ENCODE assay signal across 18 cellular contexts in genomic region chr15:95129589-95129988, GRCh38.
DNase-seq lines count a peak whose midpoint lies in the region; ATAC-seq, FAIRE-seq and TF ChIP-seq lines count a peak whose summit lies in the region.
"Had no signal": no experiment of that assay in that cellular context is flagged by ENCODE, and none has a peak within 500 bp of the region (broad histone marks: within the 10 kb centered on the region; RNA-seq: fewer than 3 reads in every experiment).

No MANE protein-coding gene starts in this region.

- no peak overlapping the region for H3K9ac ChIP-seq in GM23248
- H3K9ac ChIP-seq in astrocyte (ENCODE audit: low read length) = no peak overlapping the region
- no peak overlapping the region for H3K9ac ChIP-seq in smooth muscle cell (ENCODE audit: low read depth)
- H3K9ac ChIP-seq: BLaER1 treated with 17β-estradiol and CSF1 and Interleukin-3, amounts not matched to agents 10 nM and 100 nM had no signal

- H3K9me3 ChIP-seq in GM23248 (ENCODE audit: low read depth) = no peaks in the 10 kb centered on the region
- no peaks in the 10 kb centered on the region for H3K9me3 ChIP-seq in astrocyte (ENCODE audit: insufficient read depth, low read depth, low read length)
- H3K9me3 ChIP-seq in smooth muscle cell (replicated peaks; ENCODE audit: low read depth) = no peaks in the 10 kb centered on the region
- H3K9me3 ChIP-seq in tibial artery = no peaks in the 10 kb centered on the region
- H3K9me3 ChIP-seq: BLaER1 treated with 17β-estradiol and CSF1 and Interleukin-3, amounts not matched to agents 10 nM and 100 nM; HAP-1 had no signal

- H3K79me2 ChIP-seq in GM23248 (ENCODE audit: insufficient read depth) (no peaks in the 10 kb centered on the region), astrocyte (ENCODE audit: insufficient read depth, low read length) (no peaks in the 10 kb centered on the region), smooth muscle cell (ENCODE audit: low read depth) (no peaks in the 10 kb centered on the region)

- no peaks in the 10 kb centered on the region for H3K9me2 ChIP-seq in GM23248 (ENCODE audit: insufficient read depth)

- TF ChIP-seq CTCF in astrocyte (IDR thresholded peaks at IDR 0.05; ENCODE audit: insufficient read depth, low read depth, low read length) (no peak), smooth muscle cell (IDR thresholded peaks at IDR 0.05; ENCODE audit: borderline replicate concordance, insufficient read depth, poor library complexity, severe bottlenecking) (no peak), tibial artery (IDR thresholded peaks at IDR 0.05) (no peak)

- peaks cover 2% of the 10 kb centered on the region for H3K36me3 Mint-ChIP-seq in astrocyte (ENCODE audit: low read depth, unreplicated experiment)

- FAIRE-seq in astrocyte (lab: Jason Lieb, UNC) = no peak
- FAIRE-seq: endometrium, frontal cortex had no signal

- H3F3A ChIP-seq in GM23248 (ENCODE audit: insufficient read depth) (peaks cover 26% of the 10 kb centered on the region), smooth muscle cell (ENCODE audit: low read depth) (no peaks in the 10 kb centered on the region)

- WGBS in GM23248 (ENCODE audit: low coverage in 1 of 2, low lambda C conversion rate in 2 of 2, missing lambda C conversion rate in 2 of 2), 2 experiments = 17 to 19% methylated on average over 4 of the region's 4 CpGs
- WGBS in smooth muscle cell (ENCODE audit: low lambda C conversion rate) = 55% methylated on average over 4 of the region's 4 CpGs

- in situ Hi-C loops in GM23248 (cut with MboI) = no loop called here

- no peaks in the 10 kb centered on the region for H3K27me3 ChIP-seq in GM23248 (replicated peaks; ENCODE audit: insufficient read depth)
- H3K27me3 ChIP-seq in astrocyte (ENCODE audit: insufficient read depth, low read length) = no peaks in the 10 kb centered on the region
- H3K27me3 ChIP-seq in smooth muscle cell (ENCODE audit: low read depth) = no peaks in the 10 kb centered on the region
- H3K27me3 ChIP-seq in tibial artery = no peaks in the 10 kb centered on the region
- H3K27me3 ChIP-seq: BLaER1 treated with 17β-estradiol and CSF1 and Interleukin-3, amounts not matched to agents 10 nM and 100 nM had no signal

- H3K36me3 ChIP-seq in GM23248 (ENCODE audit: low read depth) = no peaks in the 10 kb centered on the region
- no peaks in the 10 kb centered on the region for H3K36me3 ChIP-seq in astrocyte (ENCODE audit: insufficient read depth, low read length)
- H3K36me3 ChIP-seq in smooth muscle cell (ENCODE audit: low read depth) = no peaks in the 10 kb centered on the region
- no peaks in the 10 kb centered on the region for H3K36me3 ChIP-seq in tibial artery
- H3K36me3 ChIP-seq: BLaER1 treated with 17β-estradiol and CSF1 and Interleukin-3, amounts not matched to agents 10 nM and 100 nM; HAP-1 had no signal

- H3K4me1 ChIP-seq in GM23248 (ENCODE audit: insufficient read depth) (peaks cover 38% of the 10 kb centered on the region), astrocyte (ENCODE audit: insufficient read depth, low read length) (peaks cover 12% of the 10 kb centered on the region), smooth muscle cell (ENCODE audit: low read depth) (peaks cover 14% of the 10 kb centered on the region), tibial artery (peaks cover 0 to 65% (median 10%) of the 10 kb centered on the region in 4 donors)
- H3K4me1 ChIP-seq: HAP-1 had no signal

- H3K4me3 Mint-ChIP-seq in astrocyte (ENCODE audit: unreplicated experiment) = no peak overlapping the region
- H3K4me3 Mint-ChIP-seq: activated CD4-positive, alpha-beta memory T cell treated with anti-CD3 and anti-CD28 coated beads, Interleukin-2, amount 10 ng/mL, durations not matched to agents 7 days and 5 days; activated T-helper 1 cell treated with anti-CD3 and anti-CD28 coated beads, Interleukin-12 subunit alpha, Interleukin-12 subunit beta, Interleukin-2, Interleukin-4 antibody, amounts not matched to agents 30 ng/mL and 10 ng/mL and 1 ng/mL, durations not matched to agents 14 hours and 24 hours and 36 hours had no signal

- peaks cover 41% of the 10 kb centered on the region for H3K4me1 Mint-ChIP-seq in astrocyte (ENCODE audit: low read depth, unreplicated experiment)
- H3K4me1 Mint-ChIP-seq: activated CD4-positive, alpha-beta memory T cell treated with anti-CD3 and anti-CD28 coated beads, Interleukin-2, amount 10 ng/mL, durations not matched to agents 7 days and 5 days had no signal

- H3K27ac ChIP-seq in GM23248 (no peak overlapping the region), astrocyte (ENCODE audit: low read depth, low read length) (no peak overlapping the region), smooth muscle cell (ENCODE audit: low read depth) (no peak overlapping the region), tibial artery (no peak overlapping the region)
- H3K27ac ChIP-seq: BLaER1 treated with 17β-estradiol and CSF1 and Interleukin-3, amounts not matched to agents 10 nM and 100 nM; VCaP had no signal

- ATAC-seq in left lobe of liver = peak; percentile 33
- no peak for ATAC-seq in GM19328 (IDR thresholded peaks at IDR 0.05; ENCODE audit: unreplicated experiment)
- ATAC-seq: SK-N-SH treated with all-trans-retinoic acid at 6 μM for 48 hours had no signal

- H3K4me3 ChIP-seq in GM23248 = no peak overlapping the region
- H3K4me3 ChIP-seq in astrocyte (ENCODE audit: insufficient read depth, low read depth, low read length) = no peak overlapping the region
- H3K4me3 ChIP-seq in smooth muscle cell = no peak overlapping the region
- no peak overlapping the region for H3K4me3 ChIP-seq in tibial artery
- H3K4me3 ChIP-seq: BLaER1 treated with 17β-estradiol and CSF1 and Interleukin-3, amounts not matched to agents 10 nM and 100 nM; HAP-1 had no signal

- intact Hi-C loops in tibial artery (cut with DNase I; ENCODE audit: low total_unique reads) = no loop called here

- H2AFZ ChIP-seq in GM23248 (0 out of 2 replicates have a peak overlapping the region, but pooled peaks have one; percentile 38), astrocyte (ENCODE audit: low read depth, low read length) (peak overlapping the region; percentile 4), smooth muscle cell (ENCODE audit: low read depth) (peak overlapping the region; percentile 0)

- DNase-seq in GM23248 (peak; percentile 50), astrocyte (ENCODE audit: low read depth) (peak; percentile 48), left lobe of liver (ENCODE audit: low spot score) (no peak), smooth muscle cell (lab: John Stamatoyannopoulos, UW; ENCODE audit: unreplicated experiment) (no peak), tibial artery (no peak), NCI-H524 (lab: John Stamatoyannopoulos, UW) (no peak), NCI-H526 treated with DMSO at 0.1 percent for 48 hours (lab: John Stamatoyannopoulos, UW) (no peak)
- DNase-seq: activated CD4-positive, alpha-beta memory T cell treated with anti-CD3 and anti-CD28 coated beads, Interleukin-2, amount 10 ng/mL, durations not matched to agents 7 days and 5 days; NCI-H748 treated with DMSO at 0.1 percent for 48 hours; stimulated activated CD4-positive, alpha-beta T cell treated with anti-CD3 and anti-CD28 coated beads, Interleukin-4, amount 100 ng/mL, for 4 hours had no signal

- H3K27me3 Mint-ChIP-seq in astrocyte (ENCODE audit: low read depth, unreplicated experiment) = no peaks in the 10 kb centered on the region
- H3K27me3 Mint-ChIP-seq: activated CD4-positive, alpha-beta memory T cell treated with anti-CD3 and anti-CD28 coated beads, Interleukin-2, amount 10 ng/mL, durations not matched to agents 7 days and 5 days had no signal

- H3K9me3 Mint-ChIP-seq in astrocyte (ENCODE audit: unreplicated experiment) = no peaks in the 10 kb centered on the region
- H3K9me3 Mint-ChIP-seq: activated CD4-positive, alpha-beta memory T cell treated with anti-CD3 and anti-CD28 coated beads, Interleukin-2, amount 10 ng/mL, durations not matched to agents 7 days and 5 days; activated T-helper 1 cell treated with anti-CD3 and anti-CD28 coated beads, Interleukin-12 subunit alpha, Interleukin-12 subunit beta, Interleukin-2, Interleukin-4 antibody, amounts not matched to agents 30 ng/mL and 10 ng/mL and 1 ng/mL, durations not matched to agents 14 hours and 24 hours and 36 hours had no signal

- H3K4me2 ChIP-seq in GM23248 (ENCODE audit: unreplicated experiment) (no peak overlapping the region), astrocyte (ENCODE audit: low read length) (no peak overlapping the region), smooth muscle cell (peak overlapping the region; percentile 13)

- H4K20me1 ChIP-seq in GM23248 (ENCODE audit: insufficient read depth) (no peaks in the 10 kb centered on the region), astrocyte (ENCODE audit: insufficient read depth, low read length) (no peaks in the 10 kb centered on the region), smooth muscle cell (ENCODE audit: low read depth) (no peaks in the 10 kb centered on the region)
- H4K20me1 ChIP-seq: BLaER1 treated with 17β-estradiol and CSF1 and Interleukin-3, amounts not matched to agents 10 nM and 100 nM had no signal

- H3K27ac Mint-ChIP-seq in astrocyte (ENCODE audit: unreplicated experiment) = no peak overlapping the region
- H3K27ac Mint-ChIP-seq: activated CD4-positive, alpha-beta memory T cell treated with anti-CD3 and anti-CD28 coated beads, Interleukin-2, amount 10 ng/mL, durations not matched to agents 7 days and 5 days; activated T-helper 1 cell treated with anti-CD3 and anti-CD28 coated beads, Interleukin-12 subunit alpha, Interleukin-12 subunit beta, Interleukin-2, Interleukin-4 antibody, amounts not matched to agents 30 ng/mL and 10 ng/mL and 1 ng/mL, durations not matched to agents 14 hours and 24 hours and 36 hours had no signal

Comparison
In these comparisons a context has a peak if more than half of its experiments do, and no peak if none do; other contexts are left out.
1. DNase-seq: peak in GM23248 (single experiment) and astrocyte (single experiment); none in left lobe of liver (single experiment), smooth muscle cell (single experiment), tibial artery (0 of 2), NCI-H524 (0 of 2) and NCI-H526 treated with DMSO at 0.1 percent for 48 hours (single experiment).
2. Peak in every context shown above with its lines, with median percentiles within 50 percentile points of each other: H2AFZ ChIP-seq.